ENCODE assay signal across 17 cellular contexts in the genomic region with DNA sequence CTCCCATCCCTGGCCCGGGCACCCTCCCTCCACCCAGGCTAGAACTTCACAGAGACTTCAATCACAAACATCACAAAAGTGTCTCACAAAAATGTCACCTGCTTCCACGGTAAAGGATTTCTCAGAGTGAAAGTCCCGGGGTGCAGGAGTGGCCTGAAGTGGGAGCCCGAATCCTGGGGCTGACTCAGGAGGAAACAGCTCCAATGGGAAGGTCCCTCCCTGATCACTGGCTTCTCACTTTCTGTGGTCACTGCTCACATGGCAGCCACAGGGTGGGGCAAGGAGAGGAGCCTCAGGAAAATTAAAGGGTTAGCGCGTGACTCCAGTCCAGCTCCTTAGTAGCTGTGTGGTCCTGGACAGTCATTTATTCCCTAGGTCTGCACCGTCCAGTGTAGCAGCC.
"Had no signal": no experiment of that assay in that cellular context is flagged by ENCODE, and none has a peak within 500 bp of the region (broad histone marks: within the 10 kb centered on the region; RNA-seq: fewer than 3 reads in every experiment).

No MANE protein-coding gene starts in this region.

- ATAC-seq: left lobe of liver, natural killer cell, pancreas, right cardiac atrium, upper lobe of right lung had no signal

- DNase-seq: effector CD4-positive, alpha-beta T cell; erythroblast; foreskin melanocyte; head of caudate nucleus; hippocampal formation; kidney glomerular epithelial cell; mammary epithelial cell; natural killer cell; pancreas; right cardiac atrium; stimulated activated CD4-positive, alpha-beta T cell treated with anti-CD3 and anti-CD28 coated beads, Interleukin-2, amount 100 ng/mL, for 48 hours; stimulated activated naive CD4-positive, alpha-beta T cell treated with Interleukin-2 at 50 U/mL for 16 hours; tibial artery; upper lobe of right lung had no signal

- H3K27ac ChIP-seq: coronary artery, pancreas, tibial artery, upper lobe of right lung, vagina had no signal
